In the genomic region with DNA sequence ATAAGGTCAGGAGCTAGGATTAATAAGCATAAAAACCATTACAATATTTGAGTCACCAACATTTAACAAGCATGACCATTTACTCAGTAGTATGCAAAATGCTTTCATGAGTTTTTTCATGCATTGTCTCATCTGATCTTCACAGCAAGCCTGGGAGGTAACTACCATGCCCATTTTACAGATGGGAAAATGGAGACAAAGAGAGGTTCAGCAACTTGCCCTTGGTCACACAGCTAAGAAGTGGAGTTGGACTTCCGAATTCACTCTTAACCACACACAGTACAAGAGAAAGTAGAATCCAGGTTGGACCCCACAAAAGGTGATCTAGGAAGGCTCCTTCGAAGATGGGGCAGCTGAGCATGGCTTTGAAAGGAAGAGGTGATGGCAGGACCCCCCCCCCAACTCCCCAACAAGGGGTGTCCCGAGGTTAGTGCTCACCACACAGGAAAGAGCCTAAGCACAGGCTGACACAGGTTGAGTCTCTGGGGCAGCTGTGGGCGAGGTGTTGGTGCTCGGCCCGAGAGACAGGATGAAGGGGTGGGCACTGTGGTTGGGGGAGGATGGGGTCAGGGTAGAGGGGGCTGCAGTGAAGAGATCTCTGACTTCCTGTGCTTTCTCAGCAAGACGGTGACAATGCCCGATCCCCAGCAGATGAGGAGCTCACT, we compare ENCODE assay signal across 1 cellular context.
TF ChIP-seq lines count a peak whose summit lies in the region.

No MANE protein-coding gene starts in this region.

TF ChIP-seq in GM12878, 131 proteins besides CTCF, POLR2A, EP300 and RAD21 (continued from another document):
- TF ChIP-seq, protein P1, sequence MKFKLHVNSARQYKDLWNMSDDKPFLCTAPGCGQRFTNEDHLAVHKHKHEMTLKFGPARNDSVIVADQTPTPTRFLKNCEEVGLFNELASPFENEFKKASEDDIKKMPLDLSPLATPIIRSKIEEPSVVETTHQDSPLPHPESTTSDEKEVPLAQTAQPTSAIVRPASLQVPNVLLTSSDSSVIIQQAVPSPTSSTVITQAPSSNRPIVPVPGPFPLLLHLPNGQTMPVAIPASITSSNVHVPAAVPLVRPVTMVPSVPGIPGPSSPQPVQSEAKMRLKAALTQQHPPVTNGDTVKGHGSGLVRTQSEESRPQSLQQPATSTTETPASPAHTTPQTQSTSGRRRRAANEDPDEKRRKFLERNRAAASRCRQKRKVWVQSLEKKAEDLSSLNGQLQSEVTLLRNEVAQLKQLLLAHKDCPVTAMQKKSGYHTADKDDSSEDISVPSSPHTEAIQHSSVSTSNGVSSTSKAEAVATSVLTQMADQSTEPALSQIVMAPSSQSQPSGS (IDR thresholded peaks at IDR 0.05; ENCODE audit: low read length): no peak
- TF ChIP-seq JUND (IDR thresholded peaks at IDR 0.05; ENCODE audit: low read depth, low read length): no peak
- TF ChIP-seq WRNIP1 (IDR thresholded peaks at IDR 0.05; ENCODE audit: borderline replicate concordance, low read depth, low read length): no peak
- TF ChIP-seq BCLAF1 (IDR thresholded peaks at IDR 0.05): no peak
- no peak for TF ChIP-seq CREM (IDR thresholded peaks at IDR 0.05; ENCODE audit: low read depth)
- no peak for TF ChIP-seq RBBP5 (conservative IDR thresholded peaks at IDR 0.05)
- no peak for TF ChIP-seq KAT2A (conservative IDR thresholded peaks at IDR 0.05; ENCODE audit: control insufficient read depth, low read depth, low read length)
- no peak for TF ChIP-seq PAX5 (IDR thresholded peaks at IDR 0.05; ENCODE audit: borderline replicate concordance, low read depth, low read length)
- TF ChIP-seq ZZZ3 (IDR thresholded peaks at IDR 0.05; ENCODE audit: control insufficient read depth, insufficient read length, low read depth): no peak
- TF ChIP-seq TARDBP (IDR thresholded peaks at IDR 0.05; ENCODE audit: borderline replicate concordance): no peak
- TF ChIP-seq RFX5 (IDR thresholded peaks at IDR 0.05; ENCODE audit: low read depth, low read length): no peak
- no peak for TF ChIP-seq LARP7 (IDR thresholded peaks at IDR 0.05)
- no peak for TF ChIP-seq IRF3 (IDR thresholded peaks at IDR 0.05)
- no peak for TF ChIP-seq ZBTB33 (IDR thresholded peaks at IDR 0.05)
- no peak for TF ChIP-seq NFYA (IDR thresholded peaks at IDR 0.05; ENCODE audit: borderline replicate concordance, low read depth, low read length)
- TF ChIP-seq CBFB (IDR thresholded peaks at IDR 0.05; ENCODE audit: low read depth): no peak
- no peak for TF ChIP-seq SMAD1 (IDR thresholded peaks at IDR 0.05; ENCODE audit: low read depth, partially characterized antibody)
